ENCODE assay signal across 27 cellular contexts in genomic region chr4:8724436-8725070, GRCh38.
DNase-seq lines count a peak whose midpoint lies in the region; ATAC-seq and TF ChIP-seq lines count a peak whose summit lies in the region.
"Had no signal": no experiment of that assay in that cellular context is flagged by ENCODE, and none has a peak within 500 bp of the region (broad histone marks: within the 10 kb centered on the region; RNA-seq: fewer than 3 reads in every experiment).

No MANE protein-coding gene starts in this region.

- H3K36me3 Mint-ChIP-seq in H9 (ENCODE audit: insufficient read depth in 1 of 3, low read depth in 3 of 3): no peaks in the 10 kb centered on the region
- peaks cover 0 to 9% (median 3%) of the 10 kb centered on the region in 5 donors for H3K36me3 Mint-ChIP-seq in naive thymus-derived CD4-positive, alpha-beta T cell
- no peaks in the 10 kb centered on the region for H3K36me3 Mint-ChIP-seq in CD8-positive, alpha-beta T cell
- H3K36me3 Mint-ChIP-seq: brain; CD4-positive, CD25-positive, alpha-beta regulatory T cell had no signal

- no peaks in the 10 kb centered on the region for H3K79me2 ChIP-seq in H9 (ENCODE audit: insufficient read depth, low read length)

- TF ChIP-seq CTCF in BE2C (IDR thresholded peaks at IDR 0.05; ENCODE audit: low read depth, low read length) (no peak), H9 (conservative IDR thresholded peaks at IDR 0.05) (no peak), right lobe of liver (IDR thresholded peaks at IDR 0.05) (no peak), suprapubic skin (IDR thresholded peaks at IDR 0.05) (no peak)
- no peak for TF ChIP-seq CTCF in CD8-positive, alpha-beta T cell (IDR thresholded peaks at IDR 0.05)

- H3K9me3 ChIP-seq in BE2C (no peaks in the 10 kb centered on the region), H9 (ENCODE audit: control insufficient read depth, low read depth, low read length) (no peaks in the 10 kb centered on the region), right lobe of liver (no peaks in the 10 kb centered on the region), suprapubic skin (no peaks in the 10 kb centered on the region)
- H3K9me3 ChIP-seq in naive thymus-derived CD4-positive, alpha-beta T cell (ENCODE audit: control insufficient read depth in 2 of 3, low read length in 3 of 3): peaks cover 0 to under 1% (median 0%) of the 10 kb centered on the region in 3 experiments
- H3K9me3 ChIP-seq in CD8-positive, alpha-beta T cell (ENCODE audit: low read length): no peaks in the 10 kb centered on the region
- H3K9me3 ChIP-seq: mucosa of descending colon, prostate gland had no signal

- H3K4me1 ChIP-seq in BE2C (no peaks in the 10 kb centered on the region; the same call in none of the 2 replicates), H9 (ENCODE audit: insufficient read depth, low read length) (no peaks in the 10 kb centered on the region; the same call in 1 of the 2 replicates), right lobe of liver (no peaks in the 10 kb centered on the region), suprapubic skin (peaks cover 4% of the 10 kb centered on the region)
- no peaks in the 10 kb centered on the region for H3K4me1 ChIP-seq in naive thymus-derived CD4-positive, alpha-beta T cell (ENCODE audit: control insufficient read depth in 2 of 2, insufficient read depth in 2 of 2, low read length in 2 of 2)
- H3K4me1 ChIP-seq in CD8-positive, alpha-beta T cell (ENCODE audit: insufficient read depth, low read length): no peaks in the 10 kb centered on the region
- H3K4me1 ChIP-seq: prostate gland had no signal

- H3K79me1 ChIP-seq in H9 (ENCODE audit: insufficient read depth, low read depth, low read length, poor library complexity, severe bottlenecking): no peaks in the 10 kb centered on the region

- H3K4me3 Mint-ChIP-seq in H9: no peak overlapping the region
- H3K4me3 Mint-ChIP-seq in naive thymus-derived CD4-positive, alpha-beta T cell: no peak overlapping the region
- H3K4me3 Mint-ChIP-seq in CD8-positive, alpha-beta T cell: no peak overlapping the region
- H3K4me3 Mint-ChIP-seq: brain; CD4-positive, CD25-positive, alpha-beta regulatory T cell; neural crest cell had no signal

- no peak overlapping the region for H2BK5ac ChIP-seq in H9 (ENCODE audit: insufficient read length, low read length)

- ATAC-seq in right lobe of liver: no peak
- ATAC-seq in naive thymus-derived CD4-positive, alpha-beta T cell: no peak
- ATAC-seq in CD8-positive, alpha-beta T cell: no peak
- ATAC-seq: HCT116, left ventricle myocardium superior had no signal

- no peak overlapping the region for H4K8ac ChIP-seq in H9 (replicated peaks; ENCODE audit: insufficient read length, low read depth, low read length)

- no peak overlapping the region for H3T11ph ChIP-seq in H9 (ENCODE audit: low read length)

- H3K56ac ChIP-seq in H9 (ENCODE audit: insufficient read length, low read depth, low read length): no peak overlapping the region

- H4K5ac ChIP-seq in H9 (ENCODE audit: insufficient read length, low read depth, low read length): no peak overlapping the region

- WGBS in H9 (ENCODE audit: extremely low coverage, insufficient read length, low lambda C conversion rate): no CpG with 5 or more reads among the region's 20 CpGs
- 55% methylated on average over 7 of the region's 20 CpGs for WGBS in right lobe of liver (ENCODE audit: insufficient coverage, low coverage, low lambda C conversion rate, missing lambda C conversion rate)
- WGBS in suprapubic skin: 69% methylated on average over 15 of the region's 20 CpGs

- H3K4me2 ChIP-seq in H9 (ENCODE audit: insufficient read depth, insufficient read length, low read length): no peak overlapping the region

- H4K91ac ChIP-seq in H9 (ENCODE audit: insufficient read length, low read depth, low read length): no peak overlapping the region

- H3K4ac ChIP-seq in H9 (ENCODE audit: low read depth, low read length): no peak overlapping the region

- H3K27me3 Mint-ChIP-seq in H9 (ENCODE audit: low read depth): peaks cover 2% of the 10 kb centered on the region; the same call in 1 of the 2 replicates
- peaks cover 0 to 26% (median 0%) of the 10 kb centered on the region in 5 donors for H3K27me3 Mint-ChIP-seq in naive thymus-derived CD4-positive, alpha-beta T cell
- H3K27me3 Mint-ChIP-seq in CD8-positive, alpha-beta T cell (ENCODE audit: low read depth): peaks cover 2% of the 10 kb centered on the region
- H3K27me3 Mint-ChIP-seq: CD4-positive, CD25-positive, alpha-beta regulatory T cell had no signal

- H3K27me3 ChIP-seq in BE2C (no peaks in the 10 kb centered on the region), H9 (ENCODE audit: insufficient read depth, low read length) (no peaks in the 10 kb centered on the region), right lobe of liver (no peaks in the 10 kb centered on the region), suprapubic skin (peaks cover 48% of the 10 kb centered on the region)
- no peaks in the 10 kb centered on the region for H3K27me3 ChIP-seq in naive thymus-derived CD4-positive, alpha-beta T cell (ENCODE audit: control insufficient read depth in 2 of 2, insufficient read depth in 2 of 2, low read length in 2 of 2)
- no peaks in the 10 kb centered on the region for H3K27me3 ChIP-seq in CD8-positive, alpha-beta T cell (ENCODE audit: insufficient read depth, low read length)

- H3K23me2 ChIP-seq in H9 (ENCODE audit: insufficient read length, low read depth, low read length, poor library complexity, severe bottlenecking): no peaks in the 10 kb centered on the region

- no peak overlapping the region for H2BK12ac ChIP-seq in H9 (ENCODE audit: insufficient read length, low read depth, low read length)

- no peaks in the 10 kb centered on the region for H3K9me3 Mint-ChIP-seq in H9
- peaks cover 0 to 9% (median 4%) of the 10 kb centered on the region in 11 donors for H3K9me3 Mint-ChIP-seq in naive thymus-derived CD4-positive, alpha-beta T cell
- H3K9me3 Mint-ChIP-seq in CD8-positive, alpha-beta T cell: peaks cover 6% of the 10 kb centered on the region
- H3K9me3 Mint-ChIP-seq: neural crest cell had no signal

- CTCF ChIA-PET in naive thymus-derived CD4-positive, alpha-beta T cell (lab: Charles Lee): no interaction called here
- CTCF ChIA-PET in CD8-positive, alpha-beta T cell (lab: Charles Lee): no interaction called here

- peak overlapping the region in 1 of 3 experiments; percentile 72; a peak in 1 of 7 replicates for H3K27ac Mint-ChIP-seq in H9
- no peak overlapping the region for H3K27ac Mint-ChIP-seq in naive thymus-derived CD4-positive, alpha-beta T cell
- H3K27ac Mint-ChIP-seq in CD8-positive, alpha-beta T cell: no peak overlapping the region
- H3K27ac Mint-ChIP-seq: brain; CD4-positive, CD25-positive, alpha-beta regulatory T cell had no signal

- TF ChIP-seq POLR2A in right lobe of liver (IDR thresholded peaks at IDR 0.05): no peak
- TF ChIP-seq POLR2A in suprapubic skin (IDR thresholded peaks at IDR 0.05): no peak

- POLR2A ChIA-PET in naive thymus-derived CD4-positive, alpha-beta T cell (lab: Charles Lee): no interaction called here
- POLR2A ChIA-PET in CD8-positive, alpha-beta T cell (lab: Charles Lee): no interaction called here

- TF ChIP-seq EP300 in suprapubic skin (IDR thresholded peaks at IDR 0.05): no peak

- peaks cover 5 to 13% of the 10 kb centered on the region in 2 experiments for H3K4me1 Mint-ChIP-seq in H9
- peaks cover 0 to 5% (median 0%) of the 10 kb centered on the region in 7 donors for H3K4me1 Mint-ChIP-seq in naive thymus-derived CD4-positive, alpha-beta T cell
- H3K4me1 Mint-ChIP-seq in CD8-positive, alpha-beta T cell (ENCODE audit: low read depth): no peaks in the 10 kb centered on the region
- H3K4me1 Mint-ChIP-seq: brain; CD4-positive, CD25-positive, alpha-beta regulatory T cell; neural crest cell had no signal

- H3K23ac ChIP-seq in H9 (ENCODE audit: insufficient read length, low read depth, low read length): no peak overlapping the region

- H2AK5ac ChIP-seq in H9 (ENCODE audit: insufficient read length, low read length): no peak overlapping the region

- no peaks in the 10 kb centered on the region for H4K20me1 ChIP-seq in H9 (ENCODE audit: control insufficient read depth, insufficient read depth, insufficient read length)

- H3K27ac ChIP-seq in H9 (ENCODE audit: insufficient read length, low read depth, low read length) (no peak overlapping the region), right lobe of liver (no peak overlapping the region), suprapubic skin (no peak overlapping the region)
- H3K27ac ChIP-seq in naive thymus-derived CD4-positive, alpha-beta T cell (ENCODE audit: low read depth, low read length): no peak overlapping the region
- H3K27ac ChIP-seq in CD8-positive, alpha-beta T cell (ENCODE audit: low read depth, low read length): no peak overlapping the region
- H3K27ac ChIP-seq: prostate gland, RWPE1, SK-N-MC had no signal

- H3K14ac ChIP-seq in H9 (ENCODE audit: insufficient read depth, low read length): no peak overlapping the region

- no peak overlapping the region for H2BK120ac ChIP-seq in H9 (ENCODE audit: low read depth, low read length, poor library complexity, severe bottlenecking)

- no peak for DNase-seq in BE2C
- DNase-seq in H9: peak; percentile 22
- peak; percentile 8 to 39 (median 38) for DNase-seq in right lobe of liver
- DNase-seq in suprapubic skin (ENCODE audit: low spot score in 2 of 2): peak; percentile 40 to 54
- DNase-seq in naive thymus-derived CD4-positive, alpha-beta T cell: no peak
- no peak for DNase-seq in DMS53 treated with DMSO at 0.1 percent for 48 hours (lab: John Stamatoyannopoulos, UW; ENCODE audit: unreplicated experiment)
- no peak for DNase-seq in CD8-positive, alpha-beta T cell
- DNase-seq: activated CD4-positive, alpha-beta T cell treated with anti-CD3 and anti-CD28 coated beads, Interleukin-2, amount 50 U/mL, for 1 hour; activated CD8-positive, alpha-beta memory T cell treated with anti-CD3 and anti-CD28 coated beads, Interleukin-2, amount 50 U/mL, for 48 hours; activated gamma-delta T cell treated with Interleukin-2 at 50 U/mL for 16 hours; CD4-positive, CD25-positive, alpha-beta regulatory T cell; effector CD8-positive, alpha-beta T cell; foreskin fibroblast; IMR-90; left ventricle myocardium superior; NCI-H1105; NCI-H2029 treated with DMSO at 0.1 percent for 48 hours; NCI-H226; NCI-H774; stimulated activated CD4-positive, alpha-beta T cell treated with anti-CD3 and anti-CD28 coated beads, Interleukin-1b, Interleukin-23, amount 100 ng/mL, for 48 hours had no signal

- H3K18ac ChIP-seq in H9 (ENCODE audit: insufficient read length, low read depth, low read length): no peak overlapping the region

- H2AFZ ChIP-seq in H9 (ENCODE audit: low read length): no peak overlapping the region

- no peak overlapping the region for H3K9ac ChIP-seq in H9 (ENCODE audit: extremely low read depth, insufficient read length, low read length)

- H3K36me3 ChIP-seq in BE2C (no peaks in the 10 kb centered on the region), right lobe of liver (no peaks in the 10 kb centered on the region), suprapubic skin (no peaks in the 10 kb centered on the region)
- no peaks in the 10 kb centered on the region for H3K36me3 ChIP-seq in naive thymus-derived CD4-positive, alpha-beta T cell (ENCODE audit: control insufficient read depth in 2 of 3, insufficient read depth in 3 of 3, low read length in 3 of 3)
- no peaks in the 10 kb centered on the region for H3K36me3 ChIP-seq in CD8-positive, alpha-beta T cell (ENCODE audit: insufficient read depth, low read length)
- H3K36me3 ChIP-seq: prostate gland had no signal

- H3K4me3 ChIP-seq in BE2C (ENCODE audit: low read depth, low read length): peak overlapping the region; percentile 16; the same call in 1 of the 2 replicates
- H3K4me3 ChIP-seq in right lobe of liver: no peak overlapping the region
- no peak overlapping the region for H3K4me3 ChIP-seq in suprapubic skin
- H3K4me3 ChIP-seq in naive thymus-derived CD4-positive, alpha-beta T cell (ENCODE audit: low read length): no peak overlapping the region
- H3K4me3 ChIP-seq in CD8-positive, alpha-beta T cell (ENCODE audit: low read depth, low read length): no peak overlapping the region
- H3K4me3 ChIP-seq: mucosa of descending colon, prostate gland, SK-N-MC had no signal

- intact Hi-C loops in right lobe of liver (cut with DNase I): no loop called here
- intact Hi-C loops in naive thymus-derived CD4-positive, alpha-beta T cell (cut with micrococcal nuclease): no loop called here
- intact Hi-C loops in CD8-positive, alpha-beta T cell (cut with DNase I, micrococcal nuclease): no loop called here

- no peak overlapping the region for H2BK20ac ChIP-seq in H9 (ENCODE audit: low read depth, low read length, poor library complexity, severe bottlenecking)

- H2BK15ac ChIP-seq in H9 (ENCODE audit: low read depth, low read length): no peak overlapping the region

Comparison
In these comparisons a context has a peak if more than half of its experiments do, and no peak if none do; other contexts are left out.
1. DNase-seq: peak in H9 (single experiment), right lobe of liver (3 of 3) and suprapubic skin (2 of 2); none in BE2C (single experiment), naive thymus-derived CD4-positive, alpha-beta T cell (0 of 9), DMS53 treated with DMSO at 0.1 percent for 48 hours (single experiment) and CD8-positive, alpha-beta T cell (0 of 7).